In genomic region chr20:45917790-45918141, GRCh38 we compare ENCODE assay signal across 11 cellular contexts. TPM values are rescaled to one million over a fixed set of nuclear protein-coding genes. Genes with fewer than 3 reads are reported as not detected.
DNase-seq lines count a peak whose midpoint lies in the region; ATAC-seq and TF ChIP-seq lines count a peak whose summit lies in the region.
"Had no signal": no experiment of that assay in that cellular context is flagged by ENCODE, and none has a peak within 500 bp of the region (broad histone marks: within the 10 kb centered on the region; RNA-seq: fewer than 3 reads in every experiment).

No MANE protein-coding gene starts in this region.

- in situ Hi-C loops in GM23248 (cut with MboI) = no loop called here

- H3K27ac Mint-ChIP-seq in brain (peak overlapping the region in 4 of 5 experiments; percentile 58 to 96 (median 82)), mesothelial cell of epicardium (no peak overlapping the region)

- H3K27me3 Mint-ChIP-seq in brain (peaks cover 5% of the 10 kb centered on the region), mesothelial cell of epicardium (ENCODE audit: low read depth) (peaks cover 8% of the 10 kb centered on the region)

- H3K36me3 ChIP-seq in GM23248 (ENCODE audit: low read depth) (no peaks in the 10 kb centered on the region), rectal smooth muscle tissue (ENCODE audit: control insufficient read depth, insufficient read depth, low read length) (no peaks in the 10 kb centered on the region)
- H3K36me3 ChIP-seq: pancreas had no signal

- H3K4me3 ChIP-seq in GM23248 = no peak overlapping the region
- no peak overlapping the region for H3K4me3 ChIP-seq in rectal smooth muscle tissue (ENCODE audit: low read length)
- H3K4me3 ChIP-seq: pancreas had no signal

- H3K4me3 Mint-ChIP-seq in brain = peak overlapping the region in 3 of 5 experiments; percentile 22 to 49 (median 48)
- no peak overlapping the region for H3K4me3 Mint-ChIP-seq in mesothelial cell of epicardium

- H3K4me2 ChIP-seq in GM23248 (ENCODE audit: unreplicated experiment) = no peak overlapping the region

- H3K4me1 Mint-ChIP-seq in brain (peaks cover 31% of the 10 kb centered on the region), mesothelial cell of epicardium (peaks cover 14% of the 10 kb centered on the region)

- no peak for TF ChIP-seq CTCF in brain (conservative IDR thresholded peaks at IDR 0.05)
- TF ChIP-seq CTCF in mesothelial cell of epicardium (IDR thresholded peaks at IDR 0.05; ENCODE audit: unreplicated experiment) = no peak

- H3K9ac ChIP-seq in GM23248 (no peak overlapping the region), rectal smooth muscle tissue (ENCODE audit: low read length) (no peak overlapping the region)

- H3K9me3 ChIP-seq in GM23248 (ENCODE audit: low read depth) = no peaks in the 10 kb centered on the region
- H3K9me3 ChIP-seq: pancreas had no signal

- DNase-seq in GM23248 (peak; percentile 64), left ventricle myocardium superior (peak; percentile 64), mesothelial cell of epicardium (ENCODE audit: low spot score in 2 of 2, unreplicated experiment in 2 of 2) (no peak), NCI-H1417 treated with DMSO at 0.1 percent for 48 hours (lab: John Stamatoyannopoulos, UW) (no peak), AG08396 (ENCODE audit: low spot score) (no peak), iPS-NIHi7 (ENCODE audit: extremely low spot score) (no peak)
- DNase-seq: activated CD8-positive, alpha-beta memory T cell treated with anti-CD3 and anti-CD28 coated beads, Interleukin-2, amount 50 U/mL, for 48 hours; DND-41 had no signal

- intact Hi-C loops in left ventricle myocardium superior (cut with micrococcal nuclease) = no loop called here

- H4K20me1 ChIP-seq in GM23248 (ENCODE audit: insufficient read depth) = no peaks in the 10 kb centered on the region

- 12 to 15% methylated on average over 5 of the region's 5 CpGs for WGBS in GM23248 (ENCODE audit: low coverage in 1 of 2, low lambda C conversion rate in 2 of 2, missing lambda C conversion rate in 2 of 2), 2 experiments

- H3F3A ChIP-seq in GM23248 (ENCODE audit: insufficient read depth) = peaks cover 5% of the 10 kb centered on the region; the same call in 1 of the 2 replicates

- no peaks in the 10 kb centered on the region for H3K79me2 ChIP-seq in GM23248 (ENCODE audit: insufficient read depth)

- peak; percentile 26 for ATAC-seq in left ventricle myocardium superior

- H3K4me1 ChIP-seq in GM23248 (ENCODE audit: insufficient read depth) (peaks cover 6% of the 10 kb centered on the region), rectal smooth muscle tissue (ENCODE audit: control insufficient read depth, insufficient read depth, low read length) (no peaks in the 10 kb centered on the region)

- no peaks in the 10 kb centered on the region for H3K36me3 Mint-ChIP-seq in brain
- no peaks in the 10 kb centered on the region for H3K36me3 Mint-ChIP-seq in mesothelial cell of epicardium

- H2AFZ ChIP-seq in GM23248 = no peak overlapping the region

- H3K27me3 ChIP-seq in GM23248 (replicated peaks; ENCODE audit: insufficient read depth) (no peaks in the 10 kb centered on the region), rectal smooth muscle tissue (ENCODE audit: control insufficient read depth, insufficient read depth, low read length) (no peaks in the 10 kb centered on the region)
- H3K27me3 ChIP-seq: pancreas had no signal

- H3K9me2 ChIP-seq in GM23248 (ENCODE audit: insufficient read depth) = no peaks in the 10 kb centered on the region

- H3K27ac ChIP-seq in GM23248 (no peak overlapping the region), rectal smooth muscle tissue (ENCODE audit: low read depth, low read length) (peak overlapping the region; percentile 43)

- H3K9me3 Mint-ChIP-seq in brain (peaks cover 0 to 3% (median 0%) of the 10 kb centered on the region in 5 experiments), mesothelial cell of epicardium (no peaks in the 10 kb centered on the region)

RNA-seq across cellular contexts. Expression of gene PLTP, which starts 5.8 kb away (rescaled TPM):
- total RNA-seq in GM23248 (2014; rRNA removed; shearing (Covaris generic)) = 14.5 and 22.6 TPM in 2 replicates
- polyA plus RNA-seq in GM23248 (2016; fragmentation: Nextera tagmentation; extraction: Ambion mirVana) (24.4 and 25.7 TPM in 2 replicates), brain (ENCODE audit: insufficient read depth, low read depth, low replicate concordance) (65.5 TPM)
- total RNA-seq in left ventricle myocardium superior (97.7 TPM), mesothelial cell of epicardium (54.6 to 58.1 TPM (median 55.5 TPM) in 3 replicates)

RNA-seq across cellular contexts. Expression of gene PCIF1, which starts 16.7 kb away (rescaled TPM):
- total RNA-seq in GM23248 (2014; rRNA removed; shearing (Covaris generic)) = 4.2 and 5.3 TPM in 2 replicates
- 23.8 and 24.3 TPM in 2 replicates for polyA plus RNA-seq in GM23248 (2016; fragmentation: Nextera tagmentation; extraction: Ambion mirVana)
- 90.9 TPM for polyA plus RNA-seq in brain (ENCODE audit: insufficient read depth, low read depth, low replicate concordance)
- 26.2 TPM for total RNA-seq in left ventricle myocardium superior
- total RNA-seq in mesothelial cell of epicardium = 43.7 to 45.2 TPM (median 44.4 TPM) in 3 replicates

RNA-seq across cellular contexts. Expression of gene CTSA, which starts 26.6 kb away (rescaled TPM):
- total RNA-seq in GM23248 (2014; rRNA removed; shearing (Covaris generic)) = 154 and 176 TPM in 2 replicates
- polyA plus RNA-seq in GM23248 (2016; fragmentation: Nextera tagmentation; extraction: Ambion mirVana) (303 and 321 TPM in 2 replicates), brain (ENCODE audit: insufficient read depth, low read depth, low replicate concordance) (89.7 TPM)
- total RNA-seq in left ventricle myocardium superior (123 TPM), mesothelial cell of epicardium (74.4 to 86.7 TPM (median 78.8 TPM) in 3 replicates)

RNA-seq across cellular contexts. Expression of gene NEURL2, which starts 26.8 kb away (rescaled TPM):
- total RNA-seq in GM23248 (2014; rRNA removed; shearing (Covaris generic)) = 4.3 and 8.3 TPM in 2 replicates
- polyA plus RNA-seq in GM23248 (2016; fragmentation: Nextera tagmentation; extraction: Ambion mirVana) = 1.4 and 2.1 TPM in 2 replicates
- 1.9 TPM for polyA plus RNA-seq in brain (ENCODE audit: insufficient read depth, low read depth, low replicate concordance)
- 5.8 TPM for total RNA-seq in left ventricle myocardium superior
- total RNA-seq in mesothelial cell of epicardium = 7.2 to 8.3 TPM (median 8.1 TPM) in 3 replicates

RNA-seq across cellular contexts. Expression of gene SPATA25, which starts 30.3 kb away (rescaled TPM):
- total RNA-seq in GM23248 (2014; rRNA removed; shearing (Covaris generic)) = not detected in 2 replicates
- polyA plus RNA-seq in GM23248 (2016; fragmentation: Nextera tagmentation; extraction: Ambion mirVana) (0.27 TPM in 1 of 2 replicates, not detected in the other), brain (ENCODE audit: insufficient read depth, low read depth, low replicate concordance) (0.83 TPM)
- total RNA-seq in left ventricle myocardium superior (1.1 TPM), mesothelial cell of epicardium (3.2 to 4.0 TPM (median 3.4 TPM) in 3 replicates)

Comparison
In these comparisons a context has a peak if more than half of its experiments do, and no peak if none do; other contexts are left out.
1. DNase-seq: peak in GM23248 (single experiment) and left ventricle myocardium superior (single experiment); none in mesothelial cell of epicardium (0 of 2), NCI-H1417 treated with DMSO at 0.1 percent for 48 hours (single experiment), AG08396 (single experiment) and iPS-NIHi7 (single experiment).